In the genomic region with DNA sequence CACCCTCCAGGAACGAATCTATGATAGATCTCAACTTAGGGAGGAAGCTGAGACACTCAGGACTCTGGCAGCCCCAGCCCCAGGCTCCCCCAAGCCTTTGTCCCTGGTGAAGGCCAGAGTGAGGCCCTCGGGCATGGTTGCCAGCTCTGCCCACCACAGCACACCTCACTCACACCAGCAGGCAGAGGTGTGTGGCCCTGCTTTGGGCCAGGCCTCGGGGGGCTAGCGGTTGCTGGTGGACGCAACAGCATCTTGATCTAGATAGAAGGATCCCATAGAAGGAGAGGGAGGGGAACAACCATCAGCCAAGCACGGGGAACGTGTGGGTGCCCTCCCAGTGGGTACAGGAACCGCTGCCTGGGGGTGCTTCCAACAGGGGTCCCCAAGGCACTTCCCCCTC, we compare ENCODE assay signal across 22 cellular contexts. TPM values are rescaled to one million over a fixed set of nuclear protein-coding genes. Genes with fewer than 3 reads are reported as not detected.
"Had no signal": no experiment of that assay in that cellular context is flagged by ENCODE, and none has a peak within 500 bp of the region (broad histone marks: within the 10 kb centered on the region; RNA-seq: fewer than 3 reads in every experiment).

No MANE protein-coding gene starts in this region.

- H3K27me3 Mint-ChIP-seq: activated CD4-positive, alpha-beta memory T cell treated with anti-CD3 and anti-CD28 coated beads for 36 hours; activated CD4-positive, alpha-beta T cell treated with anti-CD3 and anti-CD28 coated beads, Interleukin-2, amount 10 ng/mL, durations not matched to agents 7 days and 5 days; activated naive CD8-positive, alpha-beta T cell treated with anti-CD3 and anti-CD28 coated beads for 36 hours had no signal

- H3K27ac Mint-ChIP-seq: activated CD4-positive, alpha-beta memory T cell treated with anti-CD3 and anti-CD28 coated beads for 36 hours; activated CD4-positive, alpha-beta T cell treated with anti-CD3 and anti-CD28 coated beads, Interleukin-2, amount 10 ng/mL, durations not matched to agents 7 days and 5 days; activated naive CD8-positive, alpha-beta T cell treated with anti-CD3 and anti-CD28 coated beads for 36 hours; T-helper 1 cell treated with Interleukin-12 subunit alpha and Interleukin-12 subunit beta and Interleukin-4 antibody, amounts not matched to agents 30 μg/mL and 1 μg/mL, for 36 hours had no signal

- DNase-seq: activated CD4-positive, alpha-beta memory T cell treated with anti-CD3 and anti-CD28 coated beads for 36 hours; activated CD4-positive, alpha-beta T cell treated with anti-CD3 and anti-CD28 coated beads, Interleukin-2, amount 10 ng/mL, durations not matched to agents 7 days and 5 days; activated CD4-positive, CD25-positive, alpha-beta regulatory T cell; activated CD8-positive, alpha-beta memory T cell treated with anti-CD3 and anti-CD28 coated beads for 24 hours; activated effector memory CD4-positive, alpha-beta T cell treated with anti-CD3 and anti-CD28 coated beads, Interleukin-2, amount 50 U/mL, for 16 hours; activated naive CD4-positive, alpha-beta T cell treated with Interleukin-2 at 50 U/mL for 16 hours; activated naive CD8-positive, alpha-beta T cell treated with anti-CD3 and anti-CD28 coated beads for 36 hours; activated T-cell treated with anti-CD3 and anti-CD28 coated beads, Interleukin-2, amount 50 U/mL, for 4 hours; NCI-H1048; NCI-H146; NCI-H187 treated with DMSO at 0.1 percent for 48 hours; NCI-H2081 treated with DMSO at 0.1 percent for 48 hours; NCI-H446; NCI-H524; PC-3; SHP77 treated with DMSO at 0.1 percent for 48 hours; T-helper 9 cell had no signal

- H3K9me3 Mint-ChIP-seq: activated CD4-positive, alpha-beta memory T cell treated with anti-CD3 and anti-CD28 coated beads for 36 hours; activated CD4-positive, alpha-beta T cell treated with anti-CD3 and anti-CD28 coated beads, Interleukin-2, amount 10 ng/mL, durations not matched to agents 7 days and 5 days; activated naive CD8-positive, alpha-beta T cell treated with anti-CD3 and anti-CD28 coated beads for 36 hours; activated T-cell treated with anti-CD3 and anti-CD28 coated beads, Interleukin-2, amount 50 U/mL, for 4 hours; T-helper 1 cell treated with Interleukin-12 subunit alpha and Interleukin-12 subunit beta and Interleukin-4 antibody, amounts not matched to agents 30 μg/mL and 1 μg/mL, for 36 hours had no signal

- H3K4me3 Mint-ChIP-seq: activated CD4-positive, alpha-beta memory T cell treated with anti-CD3 and anti-CD28 coated beads for 36 hours; activated CD4-positive, alpha-beta T cell treated with anti-CD3 and anti-CD28 coated beads, Interleukin-2, amount 10 ng/mL, durations not matched to agents 7 days and 5 days; activated naive CD8-positive, alpha-beta T cell treated with anti-CD3 and anti-CD28 coated beads for 36 hours; activated T-cell treated with anti-CD3 and anti-CD28 coated beads, Interleukin-2, amount 50 U/mL, for 4 hours; T-helper 1 cell treated with Interleukin-12 subunit alpha and Interleukin-12 subunit beta and Interleukin-4 antibody, amounts not matched to agents 30 μg/mL and 1 μg/mL, for 36 hours had no signal

- H3K27ac ChIP-seq: VCaP had no signal

- FAIRE-seq: RCC 7860, TTC549 had no signal

- ATAC-seq: PC-3 had no signal

- H3K4me1 Mint-ChIP-seq: activated CD4-positive, alpha-beta T cell treated with anti-CD3 and anti-CD28 coated beads, Interleukin-2, amount 10 ng/mL, durations not matched to agents 7 days and 5 days; activated naive CD8-positive, alpha-beta T cell treated with anti-CD3 and anti-CD28 coated beads for 36 hours had no signal

RNA-seq across cellular contexts. Expression of a gene that starts 55.6 kb away (rescaled TPM):
- total RNA-seq: M059J had no signal
